ENCODE assay signal across 8 cellular contexts in genomic region chr10:28302012-28302667, GRCh38. TPM values are rescaled to one million over a fixed set of nuclear protein-coding genes. Genes with fewer than 3 reads are reported as not detected.
DNase-seq lines count a peak whose midpoint lies in the region; ATAC-seq and TF ChIP-seq lines count a peak whose summit lies in the region.

No MANE protein-coding gene starts in this region.

- no peak overlapping the region for H3K27ac Mint-ChIP-seq in stimulated activated naive CD8-positive, alpha-beta T cell treated with anti-CD3 and anti-CD28 coated beads, Interleukin-15, Interleukin-2, amounts not matched to agents 100 ng/mL and 50 ng/mL, for 24 hours
- H3K27ac Mint-ChIP-seq in neural crest cell (ENCODE audit: unreplicated experiment) = no peak overlapping the region

- peaks cover 8% of the 10 kb centered on the region for H3K27me3 Mint-ChIP-seq in stimulated activated naive CD8-positive, alpha-beta T cell treated with anti-CD3 and anti-CD28 coated beads, Interleukin-15, Interleukin-2, amounts not matched to agents 100 ng/mL and 50 ng/mL, for 24 hours
- H3K27me3 Mint-ChIP-seq in neural crest cell (ENCODE audit: low read depth) = peaks cover 55% of the 10 kb centered on the region

- no peak for ATAC-seq in stimulated activated naive CD8-positive, alpha-beta T cell treated with anti-CD3 and anti-CD28 coated beads, Interleukin-15, Interleukin-2, amounts not matched to agents 100 U/mL and 50 U/mL, for 24 hours
- ATAC-seq in Panc1 = no peak
- no peak for ATAC-seq in GM19035 (IDR thresholded peaks at IDR 0.05; ENCODE audit: unreplicated experiment)

- H3K36me3 Mint-ChIP-seq in stimulated activated naive CD8-positive, alpha-beta T cell treated with anti-CD3 and anti-CD28 coated beads, Interleukin-15, Interleukin-2, amounts not matched to agents 100 ng/mL and 50 ng/mL, for 24 hours (ENCODE audit: low read depth) = no peaks in the 10 kb centered on the region
- no peaks in the 10 kb centered on the region for H3K36me3 Mint-ChIP-seq in neural crest cell (ENCODE audit: low read depth)

- DNase-seq in stimulated activated naive CD8-positive, alpha-beta T cell treated with anti-CD3 and anti-CD28 coated beads, Interleukin-15, Interleukin-2, amounts not matched to agents 100 U/mL and 50 U/mL, for 24 hours = no peak
- DNase-seq in Panc1 (ENCODE audit: low read depth, low spot score) (no peak), epithelial cell of prostate (ENCODE audit: low read depth, low spot score) (no peak), neural crest cell (ENCODE audit: low read depth, low spot score) (no peak), H4 (ENCODE audit: low spot score) (no peak), mesenteric fat pad (ENCODE audit: low spot score) (no peak)

- no peaks in the 10 kb centered on the region for H3K9me3 ChIP-seq in Panc1 (ENCODE audit: control insufficient read depth, insufficient read depth, low read depth, low read length)

- CTCF ChIA-PET in Panc1 (lab: Charles Lee) = no interaction called here

- no peaks in the 10 kb centered on the region for H3K9me3 Mint-ChIP-seq in stimulated activated naive CD8-positive, alpha-beta T cell treated with anti-CD3 and anti-CD28 coated beads, Interleukin-15, Interleukin-2, amounts not matched to agents 100 ng/mL and 50 ng/mL, for 24 hours
- no peaks in the 10 kb centered on the region for H3K9me3 Mint-ChIP-seq in neural crest cell

- peaks cover 57% of the 10 kb centered on the region for H3K4me1 Mint-ChIP-seq in stimulated activated naive CD8-positive, alpha-beta T cell treated with anti-CD3 and anti-CD28 coated beads, Interleukin-15, Interleukin-2, amounts not matched to agents 100 ng/mL and 50 ng/mL, for 24 hours (ENCODE audit: low read depth)
- H3K4me1 Mint-ChIP-seq in neural crest cell = peaks cover 10% of the 10 kb centered on the region

- TF ChIP-seq CTCF in Panc1 (IDR thresholded peaks at IDR 0.05) (no peak), neural crest cell (conservative IDR thresholded peaks at IDR 0.05) (no peak)

- intact Hi-C loops in Panc1 (cut with micrococcal nuclease; ENCODE audit: unreplicated experiment) = no loop called here

- no TSS peak for BruUV-seq in Panc1 (replicated peaks; lab: Mats Ljungman, UMichigan)

- in situ Hi-C loops in Panc1 (cut with HindIII; ENCODE audit: low pct_unique_long_range_greater_than_20kb, low sequenced_read_pairs) = no loop called here

- H3K4me1 ChIP-seq in Panc1 (ENCODE audit: control insufficient read depth, insufficient read depth, low read length) = peaks cover 3% of the 10 kb centered on the region

- peaks cover 3% of the 10 kb centered on the region; the same call in 1 of the 2 replicates for H3K36me3 ChIP-seq in Panc1 (ENCODE audit: control insufficient read depth, insufficient read depth, low read length)

- POLR2A ChIA-PET in Panc1 (lab: Charles Lee) = no interaction called here

- H3K4me3 Mint-ChIP-seq in stimulated activated naive CD8-positive, alpha-beta T cell treated with anti-CD3 and anti-CD28 coated beads, Interleukin-15, Interleukin-2, amounts not matched to agents 100 ng/mL and 50 ng/mL, for 24 hours = peak overlapping the region; percentile 79
- peak overlapping the region; percentile 77 for H3K4me3 Mint-ChIP-seq in neural crest cell

- peak overlapping the region; percentile 42 to 54 for H3K4me3 ChIP-seq in Panc1 (ENCODE audit: low read depth in 2 of 2, low read length in 2 of 2)

- H3K27me3 ChIP-seq in Panc1 (ENCODE audit: control insufficient read depth, insufficient read depth, low read length) = peaks cover 14% of the 10 kb centered on the region

- H3K27ac ChIP-seq in Panc1 (ENCODE audit: low read length) = no peak overlapping the region
- peak overlapping the region; percentile 59 for H3K27ac ChIP-seq in epithelial cell of prostate

RNA-seq across cellular contexts. Expression of gene MPP7, which starts 0.7 kb away (rescaled TPM):
- total RNA-seq in Panc1 (2021; ENCODE audit: unreplicated experiment) (0.49 TPM), neural crest cell (2.3 TPM in 2 replicates), mesenteric fat pad (5.7 TPM)
- polyA plus RNA-seq in Panc1 (2012; ENCODE audit: insufficient read length) = 0.39 TPM
- 1.7 and 2.2 TPM in 2 replicates for total RNA-seq in H4 (2014; rRNA removed; shearing (Covaris generic))
